14 cellular contexts compared by ENCODE assay signal in genomic region chr19:2288010-2288742, GRCh38. TPM values are rescaled to one million over a fixed set of nuclear protein-coding genes. Genes with fewer than 3 reads are reported as not detected.
DNase-seq lines count a peak whose midpoint lies in the region; ATAC-seq and TF ChIP-seq lines count a peak whose summit lies in the region.
"Had no signal": no experiment of that assay in that cellular context is flagged by ENCODE, and none has a peak within 500 bp of the region (broad histone marks: within the 10 kb centered on the region; RNA-seq: fewer than 3 reads in every experiment).

No MANE protein-coding gene starts in this region.

- ATAC-seq in T-helper 17 cell (no peak), natural killer cell (no peak)
- ATAC-seq: psoas muscle had no signal

- H3K27ac ChIP-seq in CD4-positive, alpha-beta memory T cell (ENCODE audit: low read depth, low read length), result no peak overlapping the region
- H3K27ac ChIP-seq in smooth muscle cell (ENCODE audit: low read depth) (no peak overlapping the region), mesenchymal stem cell (ENCODE audit: low read length, poor library complexity, severe bottlenecking) (no peak overlapping the region)
- H3K27ac ChIP-seq: psoas muscle, uterus had no signal

- 94% methylated on average over 24 of the region's 24 CpGs for WGBS in smooth muscle cell (ENCODE audit: low lambda C conversion rate)
- 91% methylated on average over 24 of the region's 24 CpGs for WGBS in mesenchymal stem cell

- H3K36me3 ChIP-seq in CD4-positive, alpha-beta memory T cell (ENCODE audit: insufficient read depth, low read length), result no peaks in the 10 kb centered on the region
- H3K36me3 ChIP-seq in smooth muscle cell (ENCODE audit: low read depth) (no peaks in the 10 kb centered on the region), mesenchymal stem cell (ENCODE audit: control insufficient read depth in 1 of 2, insufficient read depth in 2 of 2, low read depth in 1 of 2, low read length in 2 of 2) (no peaks in the 10 kb centered on the region)
- H3K36me3 ChIP-seq: uterus had no signal

- no peak overlapping the region for H4K91ac ChIP-seq in mesenchymal stem cell (ENCODE audit: low read length)

- POLR2A ChIA-PET in CD4-positive, alpha-beta memory T cell (lab: Charles Lee; ENCODE audit: partially characterized antibody), result interaction anchor here (0.6 to 3.1 kb wide), 13 partner anchors 8 to 56 kb away, joined by 3 to 48 read pairs (median 5); partner anchors contain the start of genes LSM7 and SPPL2B

- no peak overlapping the region for H3K23ac ChIP-seq in mesenchymal stem cell (ENCODE audit: low read length in 2 of 2)

- H3K36me3 Mint-ChIP-seq in CD4-positive, alpha-beta memory T cell, result peaks cover 0 to 6% of the 10 kb centered on the region in 2 donors
- H3K36me3 Mint-ChIP-seq in T-helper 17 cell (ENCODE audit: low read depth) (peaks cover 2% of the 10 kb centered on the region), natural killer cell (no peaks in the 10 kb centered on the region)

- H3K4me3 Mint-ChIP-seq in CD4-positive, alpha-beta memory T cell, result peak overlapping the region in 7 of 8 donors; percentile 87 to 92 (median 90)
- H3K4me3 Mint-ChIP-seq in T-helper 17 cell (peak overlapping the region; percentile 93), natural killer cell (peak overlapping the region; percentile 94)

- peak overlapping the region in 4 of 7 donors; percentile 75 to 90 (median 84) for H3K27ac Mint-ChIP-seq in CD4-positive, alpha-beta memory T cell
- H3K27ac Mint-ChIP-seq in T-helper 17 cell (no peak overlapping the region), natural killer cell (peak overlapping the region; percentile 88 to 98)

- H3K9ac ChIP-seq in smooth muscle cell (ENCODE audit: low read depth) (no peak overlapping the region), mesenchymal stem cell (ENCODE audit: low read length) (no peak overlapping the region)

- H2AK5ac ChIP-seq in mesenchymal stem cell (ENCODE audit: low read length, severe bottlenecking), result no peak overlapping the region

- H3K14ac ChIP-seq in mesenchymal stem cell (ENCODE audit: low read length in 2 of 2), result no peak overlapping the region

- H3K18ac ChIP-seq in mesenchymal stem cell (ENCODE audit: low read depth in 1 of 2, low read length in 2 of 2), result no peak overlapping the region

- no peak overlapping the region for H2BK5ac ChIP-seq in mesenchymal stem cell (ENCODE audit: low read depth, low read length, poor library complexity, severe bottlenecking)

- intact Hi-C loops in CD4-positive, alpha-beta memory T cell (cut with micrococcal nuclease), result no loop called here
- intact Hi-C loops in natural killer cell (cut with micrococcal nuclease), result no loop called here

- TF ChIP-seq CTCF in natural killer cell (IDR thresholded peaks at IDR 0.05) (no peak), smooth muscle cell (IDR thresholded peaks at IDR 0.05; ENCODE audit: borderline replicate concordance, insufficient read depth, poor library complexity, severe bottlenecking) (no peak)

- H3K4me2 ChIP-seq in smooth muscle cell, result no peak overlapping the region
- H3K4me2 ChIP-seq in mesenchymal stem cell (ENCODE audit: low read length, poor library complexity, severe bottlenecking), result no peak overlapping the region

- H3F3A ChIP-seq in smooth muscle cell (ENCODE audit: low read depth), result no peaks in the 10 kb centered on the region

- peaks cover 8 to 31% (median 19%) of the 10 kb centered on the region in 4 donors for H3K4me1 Mint-ChIP-seq in CD4-positive, alpha-beta memory T cell
- H3K4me1 Mint-ChIP-seq in T-helper 17 cell, result peaks cover 21% of the 10 kb centered on the region
- peaks cover 22 to 47% of the 10 kb centered on the region in 2 donors for H3K4me1 Mint-ChIP-seq in natural killer cell

- H3K79me1 ChIP-seq in mesenchymal stem cell (replicated peaks; ENCODE audit: low read length, poor library complexity, severe bottlenecking), result no peaks in the 10 kb centered on the region

- CTCF ChIA-PET in CD4-positive, alpha-beta memory T cell (lab: Charles Lee; ENCODE audit: partially characterized antibody), result interaction anchor here (0.7 to 3.2 kb wide), 11 partner anchors 9 to 326 kb away, joined by 3 to 35 read pairs (median 4); no protein-coding TSS in a partner anchor

- peaks cover 24% of the 10 kb centered on the region for H3K4me1 ChIP-seq in CD4-positive, alpha-beta memory T cell (ENCODE audit: insufficient read depth, low read length)
- H3K4me1 ChIP-seq in smooth muscle cell (ENCODE audit: low read depth), result peaks cover 10% of the 10 kb centered on the region
- peaks cover 21% of the 10 kb centered on the region for H3K4me1 ChIP-seq in mesenchymal stem cell (ENCODE audit: control insufficient read depth, insufficient read depth, low read depth, low read length)

- H3K27me3 Mint-ChIP-seq in CD4-positive, alpha-beta memory T cell, result peaks cover 0 to 2% of the 10 kb centered on the region in 2 donors
- no peaks in the 10 kb centered on the region for H3K27me3 Mint-ChIP-seq in T-helper 17 cell
- H3K27me3 Mint-ChIP-seq in natural killer cell (ENCODE audit: low read depth in 2 of 2), result no peaks in the 10 kb centered on the region

- no peak overlapping the region for H2BK120ac ChIP-seq in mesenchymal stem cell (ENCODE audit: low read depth, low read length)

- H3K9me3 Mint-ChIP-seq in CD4-positive, alpha-beta memory T cell, result peaks cover 0 to 2% (median 0%) of the 10 kb centered on the region in 8 donors
- H3K9me3 Mint-ChIP-seq in natural killer cell, result no peaks in the 10 kb centered on the region

- no peak overlapping the region for H3K4me3 ChIP-seq in CD4-positive, alpha-beta memory T cell (ENCODE audit: low read length in 2 of 2)
- H3K4me3 ChIP-seq in smooth muscle cell (no peak overlapping the region), mesenchymal stem cell (ENCODE audit: insufficient read depth in 1 of 2, low read depth in 1 of 2, low read length in 2 of 2) (no peak overlapping the region)
- H3K4me3 ChIP-seq: psoas muscle, uterus had no signal

- no peak overlapping the region for H2BK12ac ChIP-seq in mesenchymal stem cell (ENCODE audit: low read length in 2 of 2)

- DNase-seq in NOMO-1 treated with DMSO at 0.1 percent for 48 hours (lab: John Stamatoyannopoulos, UW; ENCODE audit: unreplicated experiment), result peak; percentile 45
- no peak for DNase-seq in NOMO-1 (lab: John Stamatoyannopoulos, UW; ENCODE audit: unreplicated experiment in 2 of 2)
- DNase-seq in CD4-positive, alpha-beta memory T cell, result no peak
- no peak for DNase-seq in T-helper 17 cell
- DNase-seq in natural killer cell, result no peak
- no peak for DNase-seq in smooth muscle cell (lab: John Stamatoyannopoulos, UW; ENCODE audit: unreplicated experiment)
- no peak for DNase-seq in cortex of kidney (lab: John Stamatoyannopoulos, UW)
- no peak for DNase-seq in mesenchymal stem cell
- DNase-seq: cerebellar nuclear complex, glutamatergic neuron, islet precursor cell, psoas muscle, uterus had no signal

- H2AFZ ChIP-seq in smooth muscle cell (ENCODE audit: low read depth), result no peak overlapping the region
- H2AFZ ChIP-seq in mesenchymal stem cell (ENCODE audit: low read depth, low read length), result no peak overlapping the region

- no peak overlapping the region for H4K8ac ChIP-seq in mesenchymal stem cell (ENCODE audit: low read length)

- H4K20me1 ChIP-seq in smooth muscle cell (ENCODE audit: low read depth), result peaks cover 58% of the 10 kb centered on the region

- H2BK15ac ChIP-seq in mesenchymal stem cell (ENCODE audit: low read depth, poor library complexity, severe bottlenecking), result no peak overlapping the region

- H3K27me3 ChIP-seq in CD4-positive, alpha-beta memory T cell (ENCODE audit: insufficient read depth, low read length), result no peaks in the 10 kb centered on the region
- H3K27me3 ChIP-seq in smooth muscle cell (ENCODE audit: low read depth), result peaks cover 67% of the 10 kb centered on the region
- H3K27me3 ChIP-seq in mesenchymal stem cell (ENCODE audit: control insufficient read depth in 1 of 2, insufficient read depth in 1 of 2, low read length in 2 of 2), result peaks cover 57 to 61% of the 10 kb centered on the region in 2 experiments

- H3K79me2 ChIP-seq in smooth muscle cell (ENCODE audit: low read depth), result no peaks in the 10 kb centered on the region

- H3K4ac ChIP-seq in mesenchymal stem cell (ENCODE audit: low read depth in 1 of 2, low read length in 2 of 2), result no peak overlapping the region

- H3K9me3 ChIP-seq in CD4-positive, alpha-beta memory T cell (ENCODE audit: control insufficient read depth in 1 of 2, low read length in 2 of 2), result no peaks in the 10 kb centered on the region
- H3K9me3 ChIP-seq in T-helper 17 cell (ENCODE audit: control insufficient read depth, low read length, poor library complexity, severe bottlenecking) (no peaks in the 10 kb centered on the region), smooth muscle cell (replicated peaks; ENCODE audit: low read depth) (no peaks in the 10 kb centered on the region), mesenchymal stem cell (ENCODE audit: control insufficient read depth, low read length) (no peaks in the 10 kb centered on the region)
- H3K9me3 ChIP-seq: psoas muscle, uterus had no signal

RNA-seq across cellular contexts. Expression of gene PEAK3, which starts 6.2 kb away (rescaled TPM):
- total RNA-seq in CD4-positive, alpha-beta memory T cell, result under 1 TPM in 1 of 2 experiments, not detected in 1; 0.11 TPM
- under 1 TPM; 0.07 TPM for polyA plus RNA-seq in CD4-positive, alpha-beta memory T cell
- not detected for total RNA-seq in T-helper 17 cell
- 1 to 10 TPM; 5.7 to 9.5 (median 8.4) TPM for total RNA-seq in natural killer cell
- total RNA-seq in smooth muscle cell, result not detected in 2 replicates
- polyA plus RNA-seq in smooth muscle cell, result 0.37 and 0.71 TPM in 2 replicates
- 0.75 TPM for polyA plus RNA-seq in mesenchymal stem cell (2013, experiment 1 of 2)
- 0.88 TPM for polyA plus RNA-seq in mesenchymal stem cell (2013, experiment 2 of 2)
- total RNA-seq: epithelial cell of proximal tubule had no signal

RNA-seq across cellular contexts. Expression of gene LINGO3, which starts 19.8 kb away (rescaled TPM):
- total RNA-seq in CD4-positive, alpha-beta memory T cell, result under 1 TPM; 0.73 to 0.75 TPM
- 1 to 10 TPM in 1 of 2 donors, under 1 TPM in 1; 0.46 to 7.1 TPM for polyA plus RNA-seq in CD4-positive, alpha-beta memory T cell
- total RNA-seq in T-helper 17 cell (under 1 TPM; 0.20 to 0.29 TPM), natural killer cell (1 to 10 TPM in 1 of 3 donors, under 1 TPM in 2; 0.68 to 1.0 (median 0.84) TPM), smooth muscle cell (not detected in 2 replicates)
- polyA plus RNA-seq in smooth muscle cell, result 0.31 and 1.2 TPM in 2 replicates
- not detected for polyA plus RNA-seq in mesenchymal stem cell (2013, experiment 1 of 2)
- not detected for polyA plus RNA-seq in mesenchymal stem cell (2013, experiment 2 of 2)
- total RNA-seq: epithelial cell of proximal tubule, psoas muscle, uterus had no signal

RNA-seq across cellular contexts. Expression of gene JSRP1, which starts 32.0 kb away (rescaled TPM):
- total RNA-seq in CD4-positive, alpha-beta memory T cell, result 1 to 10 TPM; 1.3 to 1.5 TPM
- polyA plus RNA-seq in CD4-positive, alpha-beta memory T cell, result 1 to 10 TPM; 1.1 to 1.7 TPM
- total RNA-seq in T-helper 17 cell (1 to 10 TPM in 1 of 2 donors, under 1 TPM in 1; 0.55 to 1.0 TPM), natural killer cell (1 to 10 TPM in 1 of 3 donors, under 1 TPM in 1, not detected in 1; 0.82 to 2.0 TPM), smooth muscle cell (not detected in 2 replicates)
- polyA plus RNA-seq in smooth muscle cell, result 0.59 TPM in 1 of 2 replicates, not detected in the other
- polyA plus RNA-seq in mesenchymal stem cell (2013, experiment 1 of 2), result 0.17 TPM
- polyA plus RNA-seq in mesenchymal stem cell (2013, experiment 2 of 2), result 0.10 TPM
- total RNA-seq: uterus had no signal

RNA-seq across cellular contexts. Expression of gene AMH, which starts 39.1 kb away (rescaled TPM):
- total RNA-seq in CD4-positive, alpha-beta memory T cell, result 10 to 100 TPM in 1 of 2 experiments, 1 to 10 TPM in 1; 7.5 to 12.7 TPM
- polyA plus RNA-seq in CD4-positive, alpha-beta memory T cell, result not detected
- total RNA-seq in T-helper 17 cell, result 1 to 10 TPM in 1 of 2 donors, under 1 TPM in 1; 0.50 to 2.7 TPM
- total RNA-seq in natural killer cell, result 1 to 10 TPM in 1 of 3 donors, under 1 TPM in 2; 0.55 to 2.1 (median 0.88) TPM
- total RNA-seq in smooth muscle cell, result 2.9 and 3.5 TPM in 2 replicates
- 12.6 and 20.7 TPM in 2 replicates for polyA plus RNA-seq in smooth muscle cell
- polyA plus RNA-seq in mesenchymal stem cell (2013, experiment 1 of 2), result 3.1 TPM
- polyA plus RNA-seq in mesenchymal stem cell (2013, experiment 2 of 2), result 3.1 TPM

RNA-seq across cellular contexts. Expression of gene LSM7, which starts 40.2 kb away (rescaled TPM):
- total RNA-seq in CD4-positive, alpha-beta memory T cell, result 100 to 1,000 TPM; 107 to 108 TPM
- 100 to 1,000 TPM; 165 to 171 TPM for polyA plus RNA-seq in CD4-positive, alpha-beta memory T cell
- 10 to 100 TPM; 71.5 to 72.2 TPM for total RNA-seq in T-helper 17 cell
- total RNA-seq in natural killer cell, result 10 to 100 TPM; 52.0 to 80.2 (median 77.4) TPM
- 164 and 186 TPM in 2 replicates for total RNA-seq in smooth muscle cell
- 158 and 161 TPM in 2 replicates for polyA plus RNA-seq in smooth muscle cell
- polyA plus RNA-seq in mesenchymal stem cell (2013, experiment 1 of 2), result 149 TPM
- polyA plus RNA-seq in mesenchymal stem cell (2013, experiment 2 of 2), result 138 TPM
